In the genomic region with DNA sequence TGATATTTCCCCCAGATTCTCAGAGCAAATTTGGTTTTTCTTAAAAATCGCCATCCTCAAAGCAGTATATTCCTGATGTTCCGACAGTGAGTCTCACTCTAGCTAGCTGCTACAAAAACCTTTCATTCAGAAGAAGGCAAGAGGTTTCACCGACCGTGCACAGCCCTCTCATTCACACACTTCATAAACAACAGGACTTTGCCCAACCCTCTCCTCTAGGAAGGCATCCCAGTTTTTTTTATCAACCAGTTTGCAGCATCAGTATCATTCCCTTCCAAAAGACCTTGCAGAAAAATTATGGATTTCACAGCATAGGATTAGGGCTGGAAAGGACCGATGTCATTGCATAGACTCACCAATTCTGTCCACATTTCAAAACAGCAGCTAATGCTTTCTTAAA, we compare ENCODE assay signal across 9 cellular contexts. TPM values are rescaled to one million over a fixed set of nuclear protein-coding genes. Genes with fewer than 3 reads are reported as not detected.
DNase-seq lines count a peak whose midpoint lies in the region; ATAC-seq and TF ChIP-seq lines count a peak whose summit lies in the region.
"Had no signal": no experiment of that assay in that cellular context is flagged by ENCODE, and none has a peak within 500 bp of the region (broad histone marks: within the 10 kb centered on the region; RNA-seq: fewer than 3 reads in every experiment).

No MANE protein-coding gene starts in this region.

- peaks cover 4% of the 10 kb centered on the region; the same call in 1 of the 2 replicates for H3K4me1 ChIP-seq in BE2C
- no peaks in the 10 kb centered on the region for H3K4me1 ChIP-seq in iPS-15b (ENCODE audit: control insufficient read depth, insufficient read depth, low read length)
- H3K4me1 ChIP-seq in effector memory CD4-positive, alpha-beta T cell (ENCODE audit: control insufficient read depth, insufficient read depth, low read length, poor library complexity, severe bottlenecking): peaks cover 4% of the 10 kb centered on the region
- H3K4me1 ChIP-seq in neuronal stem cell (ENCODE audit: control insufficient read depth in 2 of 2, insufficient read depth in 1 of 2, low read depth in 1 of 2, low read length in 2 of 2): peaks cover 0 to 3% of the 10 kb centered on the region in 2 donors

- DNase-seq in BE2C: no peak
- DNase-seq in NCI-H1092 (lab: John Stamatoyannopoulos, UW): peak; percentile 2
- DNase-seq in NCI-H82 treated with DMSO at 0.1 percent for 48 hours (lab: John Stamatoyannopoulos, UW; ENCODE audit: unreplicated experiment): peak; percentile 34
- no peak for DNase-seq in effector memory CD4-positive, alpha-beta T cell
- DNase-seq in neuronal stem cell (ENCODE audit: low spot score): no peak
- no peak for DNase-seq in NOMO-1 treated with dmso at 0.1 percent for 144 hours (lab: John Stamatoyannopoulos, UW; ENCODE audit: unreplicated experiment)

- no peak overlapping the region for H3K4ac ChIP-seq in neuronal stem cell (ENCODE audit: low read length)

- H2AFZ ChIP-seq in neuronal stem cell (ENCODE audit: low read length): no peak overlapping the region

- H3K27ac ChIP-seq in effector memory CD4-positive, alpha-beta T cell (ENCODE audit: insufficient read depth, low read length, poor library complexity, severe bottlenecking): no peak overlapping the region
- no peak overlapping the region for H3K27ac ChIP-seq in neuronal stem cell (replicated peaks; ENCODE audit: low read length)
- H3K27ac ChIP-seq: spleen had no signal

- H2BK15ac ChIP-seq in neuronal stem cell (ENCODE audit: low read length): no peak overlapping the region

- H3K14ac ChIP-seq in neuronal stem cell (ENCODE audit: low read length): no peak overlapping the region

- H3K9ac ChIP-seq in iPS-15b (ENCODE audit: low read depth, low read length) (no peak overlapping the region), neuronal stem cell (ENCODE audit: low read depth, low read length, poor library complexity) (no peak overlapping the region)

- H2BK5ac ChIP-seq in neuronal stem cell (ENCODE audit: low read length): no peak overlapping the region

- no peak overlapping the region for H2BK12ac ChIP-seq in neuronal stem cell (ENCODE audit: low read length)

- no peaks in the 10 kb centered on the region for H3K9me3 ChIP-seq in BE2C
- H3K9me3 ChIP-seq in iPS-15b (ENCODE audit: control insufficient read depth, insufficient read depth, low read length): no peaks in the 10 kb centered on the region
- no peaks in the 10 kb centered on the region for H3K9me3 ChIP-seq in effector memory CD4-positive, alpha-beta T cell (ENCODE audit: control insufficient read depth, low read length)
- H3K9me3 ChIP-seq in neuronal stem cell (replicated peaks in 1 of 2; ENCODE audit: control insufficient read depth in 2 of 2, insufficient read depth in 1 of 2, low read depth in 1 of 2, low read length in 2 of 2): no peaks in the 10 kb centered on the region
- H3K9me3 ChIP-seq: spleen had no signal

- H2AK5ac ChIP-seq in neuronal stem cell (ENCODE audit: low read depth, low read length): no peak overlapping the region

- no peak for ATAC-seq in GM21717 (IDR thresholded peaks at IDR 0.05; ENCODE audit: unreplicated experiment)

- no CpG with 5 or more reads among the region's 5 CpGs for WGBS in neuronal stem cell (ENCODE audit: extremely low coverage in 2 of 2, insufficient read length in 2 of 2, insufficient replicate concordance in 1 of 2), 2 donors

- no peak overlapping the region for H4K8ac ChIP-seq in neuronal stem cell (ENCODE audit: low read depth, low read length)

- no peaks in the 10 kb centered on the region for H3K79me1 ChIP-seq in neuronal stem cell (ENCODE audit: low read depth, low read length)

- H3K36me3 ChIP-seq in BE2C: no peaks in the 10 kb centered on the region
- H3K36me3 ChIP-seq in iPS-15b (ENCODE audit: control insufficient read depth, insufficient read depth, low read length): no peaks in the 10 kb centered on the region
- H3K36me3 ChIP-seq in effector memory CD4-positive, alpha-beta T cell (ENCODE audit: control insufficient read depth, insufficient read depth, low read length): no peaks in the 10 kb centered on the region
- H3K36me3 ChIP-seq in neuronal stem cell (replicated peaks in 1 of 2; ENCODE audit: control insufficient read depth in 2 of 2, insufficient read depth in 2 of 2, low read length in 2 of 2): no peaks in the 10 kb centered on the region
- H3K36me3 ChIP-seq: spleen had no signal

- H4K91ac ChIP-seq in neuronal stem cell (ENCODE audit: low read depth, low read length, poor library complexity): no peak overlapping the region

- H3K23ac ChIP-seq in neuronal stem cell (ENCODE audit: low read depth, low read length, poor library complexity): no peak overlapping the region

- H3K27me3 ChIP-seq in BE2C (no peaks in the 10 kb centered on the region), iPS-15b (ENCODE audit: control insufficient read depth, insufficient read depth, low read length) (peaks cover 5% of the 10 kb centered on the region), neuronal stem cell (ENCODE audit: control insufficient read depth in 3 of 3, insufficient read depth in 3 of 3, low read depth in 1 of 3, low read length in 3 of 3) (no peaks in the 10 kb centered on the region)
- H3K27me3 ChIP-seq in effector memory CD4-positive, alpha-beta T cell (replicated peaks; ENCODE audit: control insufficient read depth, insufficient read depth, low read length, poor library complexity, severe bottlenecking): peaks cover 10% of the 10 kb centered on the region

- no peak overlapping the region for H3K4me2 ChIP-seq in neuronal stem cell (ENCODE audit: insufficient read depth, low read length, poor library complexity, severe bottlenecking)

- H2BK120ac ChIP-seq in neuronal stem cell (ENCODE audit: low read depth, low read length): no peak overlapping the region

- H3K4me3 ChIP-seq in BE2C (ENCODE audit: low read depth, low read length) (peak overlapping the region; percentile 71), iPS-15b (ENCODE audit: low read depth, low read length) (peak overlapping the region; percentile 55), neuronal stem cell (ENCODE audit: low read length in 2 of 2) (no peak overlapping the region)
- no peak overlapping the region for H3K4me3 ChIP-seq in effector memory CD4-positive, alpha-beta T cell (ENCODE audit: insufficient read depth, low read depth, low read length, poor library complexity, severe bottlenecking)

- H3K18ac ChIP-seq in neuronal stem cell (ENCODE audit: low read length): no peak overlapping the region

- no peak for TF ChIP-seq CTCF in BE2C (IDR thresholded peaks at IDR 0.05; ENCODE audit: low read depth, low read length)

RNA-seq across cellular contexts. Expression of a gene that starts 0.7 kb away (rescaled TPM):
- polyA plus RNA-seq in BE2C (2012; ENCODE audit: insufficient read depth, insufficient read length, low read depth): 9.1 TPM
- polyA plus RNA-seq in neuronal stem cell (2013, experiment 1 of 2): 0.01 TPM
- polyA plus RNA-seq in neuronal stem cell (2013, experiment 2 of 2): 0.04 TPM
- polyA plus RNA-seq: spleen had no signal

RNA-seq across cellular contexts. Expression of a gene that starts 32.2 kb away (rescaled TPM):
- polyA plus RNA-seq in BE2C (2012; ENCODE audit: insufficient read depth, insufficient read length, low read depth): 26.4 TPM
- polyA plus RNA-seq in neuronal stem cell (2013, experiment 1 of 2): 17.8 TPM
- 16.3 TPM for polyA plus RNA-seq in neuronal stem cell (2013, experiment 2 of 2)

Comparison
In these comparisons a context has a peak if more than half of its experiments do, and no peak if none do; other contexts are left out.
1. DNase-seq: peak in NCI-H1092 (single experiment) and NCI-H82 treated with DMSO at 0.1 percent for 48 hours (single experiment); none in BE2C (single experiment), effector memory CD4-positive, alpha-beta T cell (0 of 3), neuronal stem cell (single experiment) and NOMO-1 treated with dmso at 0.1 percent for 144 hours (single experiment).
2. H3K4me3 ChIP-seq: peak in BE2C (single experiment) and iPS-15b (single experiment); none in effector memory CD4-positive, alpha-beta T cell (single experiment) and neuronal stem cell (0 of 2).